19 cellular contexts compared by ENCODE assay signal in the genomic region with DNA sequence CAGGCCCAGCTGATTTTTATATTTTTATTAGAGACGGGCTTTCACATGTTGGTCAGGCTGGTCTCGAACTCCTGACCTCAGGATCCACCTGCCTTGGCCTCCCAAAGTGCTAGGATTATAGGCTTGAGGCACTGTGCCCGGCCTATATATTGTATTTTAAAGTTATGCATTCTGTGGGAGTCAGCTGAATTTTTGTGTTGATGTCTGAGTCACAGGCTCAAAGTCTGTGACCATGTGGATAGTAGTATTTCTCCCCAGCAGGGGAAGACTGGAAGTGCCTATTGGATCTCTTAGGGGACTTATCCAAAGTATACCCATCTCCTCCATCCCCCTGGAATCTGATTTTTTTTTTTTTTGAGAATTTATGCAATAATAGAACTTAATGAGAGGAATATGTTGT.
"Had no signal": no experiment of that assay in that cellular context is flagged by ENCODE, and none has a peak within 500 bp of the region (broad histone marks: within the 10 kb centered on the region; RNA-seq: fewer than 3 reads in every experiment).

No MANE protein-coding gene starts in this region.

- H3K4me3 ChIP-seq: lung, skin epidermis, upper lobe of left lung had no signal

- H3K27ac ChIP-seq: skin epidermis, upper lobe of left lung had no signal

- H3K4me1 ChIP-seq: upper lobe of left lung had no signal

- ATAC-seq: left colon; right cardiac atrium; stimulated activated naive CD8-positive, alpha-beta T cell treated with anti-CD3 and anti-CD28 coated beads, Interleukin-15, Interleukin-2, amounts not matched to agents 100 U/mL and 50 U/mL, for 24 hours had no signal

- DNase-seq: activated CD4-positive, alpha-beta T cell treated with anti-CD3 and anti-CD28 coated beads, Interleukin-2, amount 10 ng/mL, durations not matched to agents 7 days and 5 days; activated CD4-positive, CD25-positive, alpha-beta regulatory T cell; activated CD8-positive, alpha-beta memory T cell treated with anti-CD3 and anti-CD28 coated beads, Interleukin-2, amount 50 U/mL, for 48 hours; activated gamma-delta T cell treated with Interleukin-2 at 50 U/mL for 16 hours; activated naive CD8-positive, alpha-beta T cell treated with anti-CD3 and anti-CD28 coated beads for 36 hours; aorta; erythroblast; head of caudate nucleus; immature natural killer cell; left colon; nephron progenitor cell; occipital lobe; right cardiac atrium; stimulated activated CD4-positive, alpha-beta T cell treated with anti-CD3 and anti-CD28 coated beads, Interleukin-4, amount 100 ng/mL, for 4 hours; stimulated activated CD8-positive, alpha-beta memory T cell treated with anti-CD3 and anti-CD28 coated beads, Interleukin-4, amount 100 ng/mL, for 48 hours; stimulated activated naive CD8-positive, alpha-beta T cell treated with anti-CD3 and anti-CD28 coated beads, Interleukin-15, Interleukin-2, amounts not matched to agents 100 U/mL and 50 U/mL, for 24 hours; upper lobe of left lung had no signal

- H3K27me3 ChIP-seq: upper lobe of left lung had no signal

- H3K9me3 ChIP-seq: upper lobe of left lung had no signal
